Comparison of ENCODE assay signal across 8 cellular contexts in genomic region chr12:24902521-24903304, GRCh38. TPM values are rescaled to one million over a fixed set of nuclear protein-coding genes. Genes with fewer than 3 reads are reported as not detected.
DNase-seq lines count a peak whose midpoint lies in the region; ATAC-seq and TF ChIP-seq lines count a peak whose summit lies in the region.

No MANE protein-coding gene starts in this region.

- intact Hi-C loops in breast epithelium (cut with DNase I; ENCODE audit: low total_unique reads): no loop called here
- intact Hi-C loops in MCF 10A (cut with micrococcal nuclease): no loop called here
- intact Hi-C loops in dendritic cell treated with granulocyte-macrophage colony-stimulating factor and Interleukin-4, amounts not matched to agents 40 ng/mL and 50 ng/mL, for 4 days (cut with micrococcal nuclease): loop anchor here (5.0 kb wide), 2 partner anchors 45 to 90 kb away; partner anchors contain the start of gene BCAT1
- intact Hi-C loops in right lobe of liver (cut with DNase I): no loop called here

- H3K27ac ChIP-seq in breast epithelium: no peak overlapping the region
- peak overlapping the region in 1 of 3 donors; percentile 80 for H3K27ac ChIP-seq in right lobe of liver

- peak overlapping the region; percentile 57 to 66 (median 61) for H3K4me3 ChIP-seq in breast epithelium
- peak overlapping the region; percentile 34 to 49 (median 38) for H3K4me3 ChIP-seq in right lobe of liver

- TF ChIP-seq CTCF in breast epithelium (IDR thresholded peaks at IDR 0.05) (no peak), MCF 10A (IDR thresholded peaks at IDR 0.05; ENCODE audit: unreplicated experiment) (no peak), right lobe of liver (IDR thresholded peaks at IDR 0.05) (no peak)

- no peaks in the 10 kb centered on the region for H3K27me3 Mint-ChIP-seq in MCF 10A (ENCODE audit: insufficient read depth, unreplicated experiment)
- H3K27me3 Mint-ChIP-seq in dendritic cell treated with granulocyte-macrophage colony-stimulating factor and Interleukin-4, amounts not matched to agents 40 ng/mL and 50 ng/mL, for 4 days: peaks cover 17% of the 10 kb centered on the region

- H3K27ac Mint-ChIP-seq in MCF 10A (ENCODE audit: low read depth, unreplicated experiment): no peak overlapping the region
- H3K27ac Mint-ChIP-seq in dendritic cell treated with granulocyte-macrophage colony-stimulating factor and Interleukin-4, amounts not matched to agents 40 ng/mL and 50 ng/mL, for 4 days: no peak overlapping the region

- H3K36me3 ChIP-seq in breast epithelium (no peaks in the 10 kb centered on the region), right lobe of liver (no peaks in the 10 kb centered on the region)

- POLR2A ChIA-PET in MCF 10A (lab: Yijun Ruan, JAX): no interaction called here

- H3K27me3 ChIP-seq in breast epithelium: peaks cover 0 to 23% of the 10 kb centered on the region in 2 donors
- H3K27me3 ChIP-seq in right lobe of liver: no peaks in the 10 kb centered on the region

- TF ChIP-seq POLR2A in breast epithelium (IDR thresholded peaks at IDR 0.05) (no peak), right lobe of liver (IDR thresholded peaks at IDR 0.05) (no peak)

- no peaks in the 10 kb centered on the region for H3K9me3 ChIP-seq in breast epithelium
- H3K9me3 ChIP-seq in right lobe of liver: no peaks in the 10 kb centered on the region

- CTCF ChIA-PET in MCF 10A (lab: Yijun Ruan, JAX): no interaction called here

- no peaks in the 10 kb centered on the region for H3K9me3 Mint-ChIP-seq in MCF 10A (ENCODE audit: unreplicated experiment)
- no peaks in the 10 kb centered on the region for H3K9me3 Mint-ChIP-seq in dendritic cell treated with granulocyte-macrophage colony-stimulating factor and Interleukin-4, amounts not matched to agents 40 ng/mL and 50 ng/mL, for 4 days

- peaks cover 12% of the 10 kb centered on the region for H3K4me1 Mint-ChIP-seq in MCF 10A (ENCODE audit: insufficient read depth, unreplicated experiment)
- H3K4me1 Mint-ChIP-seq in dendritic cell treated with granulocyte-macrophage colony-stimulating factor and Interleukin-4, amounts not matched to agents 40 ng/mL and 50 ng/mL, for 4 days (ENCODE audit: low read depth): peaks cover 46% of the 10 kb centered on the region

- 12% methylated on average over 23 of the region's 72 CpGs for WGBS in right lobe of liver (ENCODE audit: insufficient coverage, low coverage, low lambda C conversion rate, missing lambda C conversion rate)

- H3K4me1 ChIP-seq in breast epithelium (no peaks in the 10 kb centered on the region), right lobe of liver (no peaks in the 10 kb centered on the region)

- DNase-seq in breast epithelium (ENCODE audit: low spot score in 2 of 2): no peak
- no peak for DNase-seq in MCF 10A (ENCODE audit: unreplicated experiment)
- DNase-seq in M059J (ENCODE audit: low read depth): peak; percentile 72
- DNase-seq in right lobe of liver: peak in 2 of 3 donors; percentile 35 to 62
- peak; percentile 10 to 19 for DNase-seq in stimulated activated CD4-positive, alpha-beta T cell treated with anti-CD3 and anti-CD28 coated beads, Interleukin-4, amount 100 ng/mL, for 48 hours (ENCODE audit: low read depth in 2 of 2)
- DNase-seq in GDM1 (lab: John Stamatoyannopoulos, UW): no peak
- no peak for DNase-seq in stimulated activated naive CD4-positive, alpha-beta T cell (lab: John Stamatoyannopoulos, UW)

- BruUV-seq in MCF 10A (replicated peaks; lab: Mats Ljungman, UMichigan): no TSS peak

- no peaks in the 10 kb centered on the region for H3K36me3 Mint-ChIP-seq in MCF 10A (ENCODE audit: insufficient read depth, unreplicated experiment)
- peaks cover 8% of the 10 kb centered on the region for H3K36me3 Mint-ChIP-seq in dendritic cell treated with granulocyte-macrophage colony-stimulating factor and Interleukin-4, amounts not matched to agents 40 ng/mL and 50 ng/mL, for 4 days (ENCODE audit: low read depth)

- H3K4me3 Mint-ChIP-seq in MCF 10A (ENCODE audit: unreplicated experiment): no peak overlapping the region
- peak overlapping the region; percentile 91 for H3K4me3 Mint-ChIP-seq in dendritic cell treated with granulocyte-macrophage colony-stimulating factor and Interleukin-4, amounts not matched to agents 40 ng/mL and 50 ng/mL, for 4 days

- ATAC-seq in right lobe of liver: peak; percentile 41 to 65 (median 56)

RNA-seq across cellular contexts. Expression of gene BCAT1, which starts 46.2 kb away (rescaled TPM):
- 10 to 100 TPM in 2 of 3 donors, 1 to 10 TPM in 1; 8.8 to 35.8 (median 12.1) TPM for total RNA-seq in breast epithelium
- total RNA-seq in MCF 10A (2022): 0.12 and 0.20 TPM in 2 replicates
- 31.2 and 33.7 TPM in 2 replicates for total RNA-seq in M059J (2014; rRNA removed; shearing (Covaris generic))
- total RNA-seq in right lobe of liver: 1 to 10 TPM in 5 of 6 experiments, under 1 TPM in 1; 0.86 to 6.0 (median 2.7) TPM

Comparison
In these comparisons a context has a peak if more than half of its experiments do, and no peak if none do; other contexts are left out.
1. DNase-seq: peak in M059J (single experiment), right lobe of liver (2 of 3) and stimulated activated CD4-positive, alpha-beta T cell treated with anti-CD3 and anti-CD28 coated beads, Interleukin-4, amount 100 ng/mL, for 48 hours (2 of 2); none in breast epithelium (0 of 2), MCF 10A (single experiment), GDM1 (single experiment) and stimulated activated naive CD4-positive, alpha-beta T cell (0 of 6).